In genomic region chr1:112614460-112615065, GRCh38 we compare ENCODE assay signal across 8 cellular contexts. TPM values are rescaled to one million over a fixed set of nuclear protein-coding genes. Genes with fewer than 3 reads are reported as not detected.
DNase-seq lines count a peak whose midpoint lies in the region; ATAC-seq, FAIRE-seq and TF ChIP-seq lines count a peak whose summit lies in the region.

No MANE protein-coding gene starts in this region.

- no TSS peak for BruUV-seq in GM12878 (replicated peaks; lab: Mats Ljungman, UMichigan)

- H2AFZ ChIP-seq in GM12878 (ENCODE audit: control insufficient read depth, low read depth, low read length) = no peak overlapping the region

- H3K36me3 ChIP-seq in GM12878 (ENCODE audit: control insufficient read depth in 2 of 2, insufficient read depth in 2 of 2, low read length in 1 of 2) = no peaks in the 10 kb centered on the region; a peak in 1 of 4 replicates
- H3K36me3 ChIP-seq in mucosa of descending colon (ENCODE audit: low read depth) = no peaks in the 10 kb centered on the region

- peak; percentile 10; the same call in 1 of the 3 replicates for ATAC-seq in GM12878
- ATAC-seq in mucosa of descending colon = no peak
- no peak for ATAC-seq in HG03520 (IDR thresholded peaks at IDR 0.05; ENCODE audit: unreplicated experiment)

- H3K4me1 ChIP-seq in GM12878 (ENCODE audit: control insufficient read depth, insufficient read depth, low read length) (peaks cover 4% of the 10 kb centered on the region), mucosa of descending colon (ENCODE audit: low read depth) (no peaks in the 10 kb centered on the region)

- CTCF ChIA-PET in GM12878 (lab: Yijun Ruan, JAX) = interaction anchor here (0.6 to 15.2 kb wide), 31 partner anchors 8 to 543 kb away, joined by 3 to 330 read pairs (median 4); partner anchors contain the start of genes CTTNBP2NL, PPM1J and RHOC

- H3K4me2 ChIP-seq in GM12878 (ENCODE audit: control insufficient read depth, insufficient read depth) = no peak overlapping the region

- 56% methylated on average over 6 of the region's 6 CpGs for WGBS in GM12878 (ENCODE audit: insufficient coverage, insufficient replicate concordance, low lambda C conversion rate, missing lambda C conversion rate)

- peaks cover 24% of the 10 kb centered on the region for H3K79me2 ChIP-seq in GM12878 (ENCODE audit: control insufficient read depth, insufficient read depth, low read length)

- TF ChIP-seq POLR2A in NB4 (IDR thresholded peaks at IDR 0.05; ENCODE audit: extremely low read depth, insufficient read length) = no peak
- TF ChIP-seq POLR2A in GM12878 (IDR thresholded peaks at IDR 0.05; ENCODE audit: low read depth, low read length) = no peak

- DNase-seq in NCI-H510A treated with DMSO at 0.1 percent for 48 hours (lab: John Stamatoyannopoulos, UW) = peak; percentile 39
- DNase-seq in NCI-H510A (lab: John Stamatoyannopoulos, UW) = no peak
- DNase-seq in NB4 (ENCODE audit: low read depth) = peak; percentile 66
- DNase-seq in GM12878 (ENCODE audit: low read depth, low spot score) = no peak
- peak in 1 of 3 donors; percentile 43 for DNase-seq in mucosa of descending colon
- DNase-seq in ecto neural progenitor cell (ENCODE audit: low spot score) = no peak
- DNase-seq in activated effector memory CD4-positive, alpha-beta T cell treated with anti-CD3 and anti-CD28 coated beads, Interleukin-2, amount 50 U/mL, for 16 hours = no peak

- in situ Hi-C loops in GM12878 (cut with MboI) = loop anchor here (5.0 kb wide), 1 partner anchor 217 kb away; the partner anchor contains the start of gene CTTNBP2NL

- no peaks in the 10 kb centered on the region for H4K20me1 ChIP-seq in GM12878 (ENCODE audit: control insufficient read depth, insufficient read depth)

- H3K9me3 ChIP-seq in GM12878 (replicated peaks; ENCODE audit: control insufficient read depth, insufficient read depth, low read length) (no peaks in the 10 kb centered on the region), mucosa of descending colon (no peaks in the 10 kb centered on the region)

- no peak for FAIRE-seq in GM12878 (lab: Jason Lieb, UNC)

- POLR2A ChIA-PET in GM12878 (lab: Charles Lee) = interaction anchor here (0.9 to 1.5 kb wide), 3 partner anchors 148 to 224 kb away, joined by 3 to 5 read pairs (median 3); no protein-coding TSS in a partner anchor

- H3K4me3 ChIP-seq in NB4 (ENCODE audit: low read depth, low read length) (no peak overlapping the region), GM12878 (no peak overlapping the region), mucosa of descending colon (no peak overlapping the region)

- no peak for TF ChIP-seq EP300 in GM12878 (IDR thresholded peaks at IDR 0.05; ENCODE audit: borderline replicate concordance in 1 of 2, control insufficient read depth in 1 of 2, low read depth in 2 of 2, low read length in 2 of 2)

- H3K27me3 ChIP-seq in GM12878 (replicated peaks in 1 of 2; ENCODE audit: control insufficient read depth in 2 of 2, insufficient read depth in 2 of 2, low read length in 1 of 2) = no peaks in the 10 kb centered on the region

- H3K9ac ChIP-seq in GM12878 (ENCODE audit: control insufficient read depth, insufficient read depth, low read length) = no peak overlapping the region

- peak; percentile 59 for TF ChIP-seq CTCF in NB4 (IDR thresholded peaks at IDR 0.05; ENCODE audit: low read depth, low read length)
- TF ChIP-seq CTCF in GM12878 (IDR thresholded peaks at IDR 0.05 in 2 of 3, conservative IDR thresholded peaks at IDR 0.05 in 1 of 3; ENCODE audit: control insufficient read depth in 2 of 3, extremely low read depth in 1 of 3, insufficient read depth in 1 of 3, low read depth in 3 of 3, low read length in 3 of 3) = peak; percentile 49 to 63 (median 56)
- TF ChIP-seq CTCF in mucosa of descending colon (IDR thresholded peaks at IDR 0.05) = peak; percentile 40

- peak; percentile 78 for TF ChIP-seq RAD21 in GM12878 (IDR thresholded peaks at IDR 0.05; ENCODE audit: insufficient read depth, low read depth, low read length)

- RAD21 ChIA-PET in GM12878 (lab: Charles Lee; ENCODE audit: unreplicated experiment) = interaction anchor here (0.9 to 3.8 kb wide), 9 partner anchors 100 to 255 kb away, joined by 3 to 49 read pairs (median 6); partner anchors contain the start of gene PPM1J

- SMC1A ChIA-PET in GM12878 (lab: Charles Lee; ENCODE audit: uncharacterized antibody, unreplicated experiment) = interaction anchor here (0.6 to 10.2 kb wide), 21 partner anchors 15 to 244 kb away, joined by 3 to 125 read pairs (median 4); partner anchors contain the start of gene MOV10

- H3K27ac ChIP-seq in GM12878 (ENCODE audit: control insufficient read depth, insufficient read depth) = no peak overlapping the region

- intact Hi-C loops in GM12878 (cut with micrococcal nuclease; ENCODE audit: unreplicated experiment) (loop anchor here (1.0 to 2.0 kb wide), 2 partner anchors 114 to 220 kb away; no protein-coding TSS in a partner anchor), mucosa of descending colon (cut with DNase I, micrococcal nuclease) (loop anchor here in 1 of 2 donors (10.0 kb wide), 2 partner anchors 110 to 220 kb away; partner anchors contain the start of genes CTTNBP2NL and WNT2B)

TF ChIP-seq in GM12878, 131 proteins besides CTCF, POLR2A, EP300 and RAD21 (continues in another document):
- no peak for TF ChIP-seq ZNF622 (IDR thresholded peaks at IDR 0.05)
- no peak for TF ChIP-seq MEF2B (IDR thresholded peaks at IDR 0.05; ENCODE audit: partially characterized antibody, poor library complexity, severe bottlenecking)
- peak; percentile 42; the same call in 1 of the 2 replicates for TF ChIP-seq YY1 (IDR thresholded peaks at IDR 0.05; ENCODE audit: low read depth, low read length)
- peak; percentile 50; the same call in 1 of the 2 replicates for TF ChIP-seq SMC3 (IDR thresholded peaks at IDR 0.05; ENCODE audit: borderline replicate concordance, low read length)
- peak; percentile 64; the same call in 1 of the 2 replicates for TF ChIP-seq ZNF384 (IDR thresholded peaks at IDR 0.05; ENCODE audit: borderline replicate concordance, low read depth, low read length)

RNA-seq across cellular contexts. Expression of gene ST7L, which starts 4.4 kb away (rescaled TPM):
- total RNA-seq in GM12878 (2013; cell fraction: nucleolus; rRNA removed) = 34.7 and 41.0 TPM in 2 replicates
- 8.3 and 9.9 TPM in 2 replicates for total RNA-seq in GM12878 (2014; rRNA removed)
- 11.8 and 12.5 TPM in 2 replicates for total RNA-seq in GM12878 (2014; rRNA removed; fragmentation: Illumina TruSeq; extraction: Trizol)
- 6.0 and 7.6 TPM in 2 replicates for total RNA-seq in GM12878 (2021)
- polyA plus RNA-seq in GM12878 (2011; ENCODE audit: low read depth) = 3.0 TPM
- polyA plus RNA-seq in GM12878 (2011; rRNA removed) = 13.1 and 17.8 TPM in 2 replicates
- polyA plus RNA-seq in GM12878 (2011; cell fraction: cytosol; rRNA removed) = 7.9 and 8.1 TPM in 2 replicates
- 16.2 and 17.9 TPM in 2 replicates for polyA plus RNA-seq in GM12878 (2011; cell fraction: nucleus; rRNA removed)
- 4.2 and 4.6 TPM in 2 replicates for polyA plus RNA-seq in GM12878 (2012)
- polyA plus RNA-seq in GM12878 (2014; fragmentation: Illumina TruSeq; extraction: Trizol) = 7.8 and 10.2 TPM in 2 replicates
- polyA plus RNA-seq in GM12878 (2014; fragmentation: Nextera tagmentation; extraction: Ambion mirVana) = 1 to 10 TPM; 3.6 to 5.4 TPM
- 7.0 and 11.7 TPM in 2 replicates for polyA plus RNA-seq in GM12878 (2014; rRNA removed)
- 10 to 100 TPM; 12.0 to 13.7 TPM for polyA plus RNA-seq in GM12878 (2016; fragmentation: Nextera tagmentation; extraction: Ambion mirVana)
- 11.8 and 16.2 TPM in 2 replicates for polyA minus RNA-seq in GM12878 (2011; rRNA and poly(A)+ RNA removed)
- 5.1 and 11.0 TPM in 2 replicates for polyA minus RNA-seq in GM12878 (2011; cell fraction: cytosol; rRNA and poly(A)+ RNA removed)
- 20.3 and 23.6 TPM in 2 replicates for polyA minus RNA-seq in GM12878 (2011; cell fraction: nucleus; rRNA and poly(A)+ RNA removed)
- total RNA-seq in mucosa of descending colon = 10 to 100 TPM; 15.9 to 21.2 (median 21.1) TPM

RNA-seq across cellular contexts. Expression of gene CAPZA1, which starts 5.1 kb away (rescaled TPM):
- total RNA-seq in GM12878 (2013; cell fraction: nucleolus; rRNA removed) = 311 and 333 TPM in 2 replicates
- total RNA-seq in GM12878 (2014; rRNA removed) = 231 and 289 TPM in 2 replicates
- 248 TPM in 2 replicates for total RNA-seq in GM12878 (2014; rRNA removed; fragmentation: Illumina TruSeq; extraction: Trizol)
- total RNA-seq in GM12878 (2021) = 211 and 216 TPM in 2 replicates
- polyA plus RNA-seq in GM12878 (2011; ENCODE audit: low read depth) = 81.2 TPM
- polyA plus RNA-seq in GM12878 (2011; rRNA removed) = 289 and 478 TPM in 2 replicates
- 103 and 120 TPM in 2 replicates for polyA plus RNA-seq in GM12878 (2011; cell fraction: cytosol; rRNA removed)
- polyA plus RNA-seq in GM12878 (2011; cell fraction: nucleus; rRNA removed) = 144 and 150 TPM in 2 replicates
- 143 and 147 TPM in 2 replicates for polyA plus RNA-seq in GM12878 (2012)
- 268 and 330 TPM in 2 replicates for polyA plus RNA-seq in GM12878 (2014; fragmentation: Illumina TruSeq; extraction: Trizol)
- 100 to 1,000 TPM; 401 to 886 TPM for polyA plus RNA-seq in GM12878 (2014; fragmentation: Nextera tagmentation; extraction: Ambion mirVana)
- polyA plus RNA-seq in GM12878 (2014; rRNA removed) = 179 and 187 TPM in 2 replicates
- 100 to 1,000 TPM; 394 to 404 TPM for polyA plus RNA-seq in GM12878 (2016; fragmentation: Nextera tagmentation; extraction: Ambion mirVana)
- polyA minus RNA-seq in GM12878 (2011; rRNA and poly(A)+ RNA removed) = 213 and 380 TPM in 2 replicates
- 186 and 216 TPM in 2 replicates for polyA minus RNA-seq in GM12878 (2011; cell fraction: cytosol; rRNA and poly(A)+ RNA removed)
- polyA minus RNA-seq in GM12878 (2011; cell fraction: nucleus; rRNA and poly(A)+ RNA removed) = 68.3 and 80.1 TPM in 2 replicates
- total RNA-seq in mucosa of descending colon = 100 to 1,000 TPM; 106 to 175 (median 156) TPM

RNA-seq across cellular contexts. Expression of gene MOV10, which starts 59.9 kb away (rescaled TPM):
- total RNA-seq in GM12878 (2013; cell fraction: nucleolus; rRNA removed) = 74.7 and 85.4 TPM in 2 replicates
- 43.1 and 47.1 TPM in 2 replicates for total RNA-seq in GM12878 (2014; rRNA removed)
- 31.4 and 37.4 TPM in 2 replicates for total RNA-seq in GM12878 (2014; rRNA removed; fragmentation: Illumina TruSeq; extraction: Trizol)
- total RNA-seq in GM12878 (2021) = 78.2 and 80.3 TPM in 2 replicates
- 50.0 TPM for polyA plus RNA-seq in GM12878 (2011; ENCODE audit: low read depth)
- polyA plus RNA-seq in GM12878 (2011; rRNA removed) = 15.7 and 43.7 TPM in 2 replicates
- polyA plus RNA-seq in GM12878 (2011; cell fraction: cytosol; rRNA removed) = 51.6 and 52.6 TPM in 2 replicates
- 214 and 236 TPM in 2 replicates for polyA plus RNA-seq in GM12878 (2011; cell fraction: nucleus; rRNA removed)
- 48.1 and 49.7 TPM in 2 replicates for polyA plus RNA-seq in GM12878 (2012)
- 44.5 and 70.4 TPM in 2 replicates for polyA plus RNA-seq in GM12878 (2014; fragmentation: Illumina TruSeq; extraction: Trizol)
- polyA plus RNA-seq in GM12878 (2014; fragmentation: Nextera tagmentation; extraction: Ambion mirVana) = 10 to 100 TPM; 21.0 to 28.6 TPM
- polyA plus RNA-seq in GM12878 (2014; rRNA removed) = 65.8 and 82.0 TPM in 2 replicates
- 10 to 100 TPM; 52.5 to 58.6 TPM for polyA plus RNA-seq in GM12878 (2016; fragmentation: Nextera tagmentation; extraction: Ambion mirVana)
- polyA minus RNA-seq in GM12878 (2011; rRNA and poly(A)+ RNA removed) = 34.5 and 70.3 TPM in 2 replicates
- 21.7 and 27.8 TPM in 2 replicates for polyA minus RNA-seq in GM12878 (2011; cell fraction: cytosol; rRNA and poly(A)+ RNA removed)
- 49.7 and 83.2 TPM in 2 replicates for polyA minus RNA-seq in GM12878 (2011; cell fraction: nucleus; rRNA and poly(A)+ RNA removed)
- total RNA-seq in mucosa of descending colon = 10 to 100 TPM; 66.4 to 85.2 (median 77.6) TPM

Comparison
In these comparisons a context has a peak if more than half of its experiments do, and no peak if none do; other contexts are left out.
1. DNase-seq: peak in NCI-H510A treated with DMSO at 0.1 percent for 48 hours (single experiment) and NB4 (single experiment); none in NCI-H510A (single experiment), GM12878 (single experiment), ecto neural progenitor cell (single experiment) and activated effector memory CD4-positive, alpha-beta T cell treated with anti-CD3 and anti-CD28 coated beads, Interleukin-2, amount 50 U/mL, for 16 hours (single experiment).
2. Peak in every context shown above with its lines, with median percentiles within 50 percentile points of each other: CTCF ChIP-seq.